Comparison of ENCODE assay signal across 14 cellular contexts in the genomic region with DNA sequence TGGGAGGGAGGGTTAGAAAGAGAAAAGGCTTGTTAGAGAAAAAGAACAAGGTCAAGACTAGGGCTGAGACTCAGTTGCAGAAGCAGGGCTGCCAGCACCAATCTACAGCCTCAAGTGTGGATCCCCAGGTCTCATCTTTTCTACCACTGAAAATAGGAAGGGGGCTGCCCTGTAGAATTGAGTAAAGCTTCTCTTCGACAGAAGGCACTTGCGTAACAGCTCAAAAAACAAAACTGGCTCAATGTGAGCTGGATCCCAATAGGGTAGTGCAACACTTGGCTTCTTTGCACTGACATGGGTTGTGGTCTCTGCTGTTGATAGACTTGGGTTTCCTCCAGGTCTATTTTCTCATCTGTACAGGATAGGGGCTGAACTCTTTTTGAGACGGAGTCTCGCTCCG. TPM values are rescaled to one million over a fixed set of nuclear protein-coding genes. Genes with fewer than 3 reads are reported as not detected.
DNase-seq lines count a peak whose midpoint lies in the region; ATAC-seq and TF ChIP-seq lines count a peak whose summit lies in the region.
"Had no signal": no experiment of that assay in that cellular context is flagged by ENCODE, and none has a peak within 500 bp of the region (broad histone marks: within the 10 kb centered on the region; RNA-seq: fewer than 3 reads in every experiment).

No MANE protein-coding gene starts in this region.

- no peaks in the 10 kb centered on the region for H3K9me2 ChIP-seq in GM23338 (ENCODE audit: insufficient read depth)

- peak overlapping the region; percentile 11 for H3K4me3 Mint-ChIP-seq in activated CD4-positive, alpha-beta T cell treated with anti-CD3 and anti-CD28 coated beads for 36 hours
- peak overlapping the region; percentile 17; the same call in 1 of the 3 replicates for H3K4me3 Mint-ChIP-seq in GM23338
- no peak overlapping the region for H3K4me3 Mint-ChIP-seq in activated CD8-positive, alpha-beta T cell treated with anti-CD3 and anti-CD28 coated beads, Interleukin-2, amount 10 ng/mL, durations not matched to agents 7 days and 5 days
- peak overlapping the region; percentile 2 to 98 (median 63) for H3K4me3 Mint-ChIP-seq in naive thymus-derived CD8-positive, alpha-beta T cell

- no peak overlapping the region for H3K27ac Mint-ChIP-seq in activated CD4-positive, alpha-beta T cell treated with anti-CD3 and anti-CD28 coated beads for 36 hours
- H3K27ac Mint-ChIP-seq in GM23338, result no peak overlapping the region
- peak overlapping the region; percentile 4 for H3K27ac Mint-ChIP-seq in activated CD8-positive, alpha-beta T cell treated with anti-CD3 and anti-CD28 coated beads, Interleukin-2, amount 10 ng/mL, durations not matched to agents 7 days and 5 days
- H3K27ac Mint-ChIP-seq in naive thymus-derived CD8-positive, alpha-beta T cell, result peak overlapping the region in 9 of 10 donors; percentile 24 to 100 (median 86)

- CTCF ChIA-PET in activated CD4-positive, alpha-beta T cell treated with anti-CD3 and anti-CD28 coated beads for 36 hours (lab: Charles Lee), result interaction anchor here (1.0 kb wide), 1 partner anchor 45 kb away, joined by 4 read pairs; no protein-coding TSS in a partner anchor
- CTCF ChIA-PET in activated CD8-positive, alpha-beta T cell treated with anti-CD3 and anti-CD28 coated beads, Interleukin-2, amount 10 ng/mL, durations not matched to agents 7 days and 5 days (lab: Charles Lee), result interaction anchor here (1.1 to 4.2 kb wide), 3 partner anchors 11 to 45 kb away, joined by 3 to 36 read pairs (median 13); partner anchors contain the start of genes EIF2B4 and SNX17

- H3K27me3 Mint-ChIP-seq in activated CD4-positive, alpha-beta T cell treated with anti-CD3 and anti-CD28 coated beads for 36 hours, result no peaks in the 10 kb centered on the region
- H3K27me3 Mint-ChIP-seq in GM23338 (ENCODE audit: insufficient read depth, low read depth, poor library complexity), result peaks cover 8% of the 10 kb centered on the region
- H3K27me3 Mint-ChIP-seq in activated CD8-positive, alpha-beta T cell treated with anti-CD3 and anti-CD28 coated beads, Interleukin-2, amount 10 ng/mL, durations not matched to agents 7 days and 5 days (ENCODE audit: low read depth), result no peaks in the 10 kb centered on the region
- H3K27me3 Mint-ChIP-seq in naive thymus-derived CD8-positive, alpha-beta T cell, result no peaks in the 10 kb centered on the region

- no peaks in the 10 kb centered on the region for H3K27me3 ChIP-seq in GM23338 (ENCODE audit: insufficient read depth)
- no peaks in the 10 kb centered on the region for H3K27me3 ChIP-seq in uterus
- no peaks in the 10 kb centered on the region for H3K27me3 ChIP-seq in thyroid gland
- H3K27me3 ChIP-seq: body of pancreas, pancreas had no signal

- H3K36me3 ChIP-seq in GM23338 (ENCODE audit: insufficient read depth) (peaks cover 27% of the 10 kb centered on the region), uterus (no peaks in the 10 kb centered on the region), thyroid gland (peaks cover 24 to 30% of the 10 kb centered on the region in 2 donors)

- no peak overlapping the region for H2AFZ ChIP-seq in GM23338

- peaks cover 5% of the 10 kb centered on the region for H3K79me2 ChIP-seq in GM23338 (replicated peaks; ENCODE audit: insufficient read depth)

- no peak for DNase-seq in activated CD4-positive, alpha-beta T cell treated with anti-CD3 and anti-CD28 coated beads for 36 hours
- DNase-seq in activated CD4-positive, alpha-beta T cell treated with anti-CD3 and anti-CD28 coated beads, Interleukin-2, amount 50 U/mL, for 1 hour, result no peak
- DNase-seq in GM23338 (ENCODE audit: low spot score) (no peak), uterus (no peak), mucosa of gallbladder (ENCODE audit: low spot score) (no peak), thyroid gland (no peak)
- no peak for DNase-seq in activated CD8-positive, alpha-beta T cell treated with anti-CD3 and anti-CD28 coated beads, Interleukin-2, amount 10 ng/mL, durations not matched to agents 7 days and 5 days
- no peak for DNase-seq in naive thymus-derived CD8-positive, alpha-beta T cell
- DNase-seq: body of pancreas; NK-92 treated with Interleukin-12 subunit alpha and Interleukin-12 subunit beta, amount 100 ng/mL, for 24 hours; pancreas had no signal

- H3K4me3 ChIP-seq in GM23338 (no peak overlapping the region), uterus (no peak overlapping the region), thyroid gland (replicated peaks in 1 of 3) (no peak overlapping the region)
- H3K4me3 ChIP-seq: A549, body of pancreas, lung, pancreas had no signal

- peaks cover 14% of the 10 kb centered on the region for H3K4me1 ChIP-seq in GM23338 (ENCODE audit: insufficient read depth)
- H3K4me1 ChIP-seq in uterus, result peaks cover 0 to 7% of the 10 kb centered on the region in 2 donors
- H3K4me1 ChIP-seq in thyroid gland, result peaks cover 11 to 25% of the 10 kb centered on the region in 2 donors

- H3K9me3 ChIP-seq in uterus (no peaks in the 10 kb centered on the region), thyroid gland (no peaks in the 10 kb centered on the region)
- H3K9me3 ChIP-seq: A549, body of pancreas, pancreas had no signal

- no peak for ATAC-seq in activated CD4-positive, alpha-beta T cell treated with anti-CD3 and anti-CD28 coated beads for 36 hours
- no peak for ATAC-seq in GM23338
- ATAC-seq in activated CD8-positive, alpha-beta T cell treated with anti-CD3 and anti-CD28 coated beads, Interleukin-2, amount 10 ng/mL, durations not matched to agents 7 days and 5 days, result no peak
- no peak for ATAC-seq in naive thymus-derived CD8-positive, alpha-beta T cell
- ATAC-seq: A549, body of pancreas, pancreas had no signal

- no peaks in the 10 kb centered on the region for H4K20me1 ChIP-seq in GM23338 (replicated peaks; ENCODE audit: insufficient read depth)

- peaks cover 29% of the 10 kb centered on the region for H3K36me3 Mint-ChIP-seq in activated CD4-positive, alpha-beta T cell treated with anti-CD3 and anti-CD28 coated beads for 36 hours (ENCODE audit: low read depth)
- H3K36me3 Mint-ChIP-seq in GM23338 (ENCODE audit: low read depth), result peaks cover 41% of the 10 kb centered on the region
- H3K36me3 Mint-ChIP-seq in activated CD8-positive, alpha-beta T cell treated with anti-CD3 and anti-CD28 coated beads, Interleukin-2, amount 10 ng/mL, durations not matched to agents 7 days and 5 days (ENCODE audit: low read depth), result peaks cover 45% of the 10 kb centered on the region
- peaks cover 6 to 39% (median 19%) of the 10 kb centered on the region in 3 donors for H3K36me3 Mint-ChIP-seq in naive thymus-derived CD8-positive, alpha-beta T cell

- intact Hi-C loops in activated CD4-positive, alpha-beta T cell treated with anti-CD3 and anti-CD28 coated beads for 36 hours (cut with DNase I, micrococcal nuclease), result no loop called here
- intact Hi-C loops in uterus (cut with DNase I; ENCODE audit: low total_unique reads), result no loop called here
- intact Hi-C loops in thyroid gland (cut with DNase I), result loop anchor here (5.0 kb wide), 1 partner anchor 33 kb away; the partner anchor contains the start of gene GTF3C2

- WGBS in thyroid gland, 2 donors, result 86 to 89% methylated on average over 5 of the region's 5 CpGs

- no peak for TF ChIP-seq CTCF in GM23338 (conservative IDR thresholded peaks at IDR 0.05; ENCODE audit: low read depth in 2 of 2)
- TF ChIP-seq CTCF in uterus (IDR thresholded peaks at IDR 0.05), result no peak
- TF ChIP-seq CTCF in thyroid gland (IDR thresholded peaks at IDR 0.05), result no peak

- H3F3A ChIP-seq in GM23338 (replicated peaks; ENCODE audit: low read depth), result peaks cover 23% of the 10 kb centered on the region; the same call in 1 of the 2 replicates

- POLR2A ChIA-PET in activated CD4-positive, alpha-beta T cell treated with anti-CD3 and anti-CD28 coated beads for 36 hours (lab: Charles Lee), result interaction anchor here (1.2 kb wide), 1 partner anchor 27 kb away, joined by 3 read pairs; no protein-coding TSS in a partner anchor
- POLR2A ChIA-PET in activated CD8-positive, alpha-beta T cell treated with anti-CD3 and anti-CD28 coated beads, Interleukin-2, amount 10 ng/mL, durations not matched to agents 7 days and 5 days (lab: Charles Lee), result interaction anchor here (1.0 to 1.6 kb wide), 2 partner anchors 12 to 20 kb away, joined by 3 to 7 read pairs; no protein-coding TSS in a partner anchor
- POLR2A ChIA-PET in naive thymus-derived CD8-positive, alpha-beta T cell (lab: Charles Lee), result interaction anchor here (1.3 kb wide), 1 partner anchor 12 kb away, joined by 4 read pairs; no protein-coding TSS in a partner anchor

- H3K9me3 Mint-ChIP-seq in activated CD4-positive, alpha-beta T cell treated with anti-CD3 and anti-CD28 coated beads for 36 hours (ENCODE audit: low read depth), result no peaks in the 10 kb centered on the region
- no peaks in the 10 kb centered on the region for H3K9me3 Mint-ChIP-seq in GM23338
- H3K9me3 Mint-ChIP-seq in activated CD8-positive, alpha-beta T cell treated with anti-CD3 and anti-CD28 coated beads, Interleukin-2, amount 10 ng/mL, durations not matched to agents 7 days and 5 days (ENCODE audit: insufficient read depth), result no peaks in the 10 kb centered on the region
- no peaks in the 10 kb centered on the region for H3K9me3 Mint-ChIP-seq in naive thymus-derived CD8-positive, alpha-beta T cell

- H3K4me2 ChIP-seq in GM23338, result no peak overlapping the region

- TF ChIP-seq POLR2A in uterus (IDR thresholded peaks at IDR 0.05), result no peak
- no peak for TF ChIP-seq POLR2A in thyroid gland (IDR thresholded peaks at IDR 0.05)

- peaks cover 17% of the 10 kb centered on the region for H3K4me1 Mint-ChIP-seq in activated CD4-positive, alpha-beta T cell treated with anti-CD3 and anti-CD28 coated beads for 36 hours
- H3K4me1 Mint-ChIP-seq in GM23338, result peaks cover 10% of the 10 kb centered on the region
- peaks cover 22% of the 10 kb centered on the region for H3K4me1 Mint-ChIP-seq in activated CD8-positive, alpha-beta T cell treated with anti-CD3 and anti-CD28 coated beads, Interleukin-2, amount 10 ng/mL, durations not matched to agents 7 days and 5 days (ENCODE audit: low read depth)
- H3K4me1 Mint-ChIP-seq in naive thymus-derived CD8-positive, alpha-beta T cell, result peaks cover 12 to 32% (median 31%) of the 10 kb centered on the region in 4 donors

- H3K27ac ChIP-seq in GM23338 (ENCODE audit: low read depth) (peak overlapping the region; percentile 64; the same call in 1 of the 2 replicates), uterus (no peak overlapping the region), thyroid gland (no peak overlapping the region)

RNA-seq across cellular contexts. Expression of gene MPV17, which starts 1.8 kb away (rescaled TPM):
- total RNA-seq in activated CD4-positive, alpha-beta T cell treated with anti-CD3 and anti-CD28 coated beads for 36 hours, result 100 to 1,000 TPM in 1 of 2 experiments, 10 to 100 TPM in 1; 93.4 to 103 TPM
- 52.5 and 68.9 TPM in 2 replicates for total RNA-seq in GM23338 (2014; rRNA removed; shearing (Covaris generic))
- polyA plus RNA-seq in GM23338 (2016; fragmentation: Nextera tagmentation; extraction: Ambion mirVana), result 93.1 and 94.2 TPM in 2 replicates
- total RNA-seq in activated CD8-positive, alpha-beta T cell treated with anti-CD3 and anti-CD28 coated beads, Interleukin-2, amount 10 ng/mL, durations not matched to agents 7 days and 5 days, result 10 to 100 TPM; 78.0 to 80.5 TPM
- 100 to 1,000 TPM; 109 to 111 TPM for total RNA-seq in naive thymus-derived CD8-positive, alpha-beta T cell
- 100 to 1,000 TPM; 110 to 135 (median 124) TPM for polyA plus RNA-seq in naive thymus-derived CD8-positive, alpha-beta T cell
- total RNA-seq in uterus (10 to 100 TPM; 41.8 to 60.0 (median 50.6) TPM), mucosa of gallbladder (62.6 TPM), thyroid gland (100 to 1,000 TPM in 3 of 4 donors, 10 to 100 TPM in 1; 92.9 to 151 (median 116) TPM)

RNA-seq across cellular contexts. Expression of gene UCN, which starts 16.5 kb away (rescaled TPM):
- total RNA-seq in activated CD4-positive, alpha-beta T cell treated with anti-CD3 and anti-CD28 coated beads for 36 hours, result 1 to 10 TPM; 1.4 to 1.5 TPM
- 0.59 TPM in 1 of 2 replicates, not detected in the other for total RNA-seq in GM23338 (2014; rRNA removed; shearing (Covaris generic))
- polyA plus RNA-seq in GM23338 (2016; fragmentation: Nextera tagmentation; extraction: Ambion mirVana), result 0.30 and 0.99 TPM in 2 replicates
- total RNA-seq in activated CD8-positive, alpha-beta T cell treated with anti-CD3 and anti-CD28 coated beads, Interleukin-2, amount 10 ng/mL, durations not matched to agents 7 days and 5 days, result 1 to 10 TPM; 2.2 to 2.6 TPM
- 1 to 10 TPM; 5.9 to 6.9 TPM for total RNA-seq in naive thymus-derived CD8-positive, alpha-beta T cell
- 1 to 10 TPM in 2 of 3 donors, under 1 TPM in 1; 0.54 to 1.3 (median 1.2) TPM for polyA plus RNA-seq in naive thymus-derived CD8-positive, alpha-beta T cell
- total RNA-seq in uterus (1 to 10 TPM in 3 of 4 donors, not detected in 1; 2.3 to 8.5 (median 2.3) TPM), mucosa of gallbladder (3.1 TPM), thyroid gland (1 to 10 TPM; 1.1 to 2.5 (median 2.0) TPM)
- total RNA-seq: H4 had no signal

RNA-seq across cellular contexts. Expression of gene GTF3C2, which starts 31.8 kb away (rescaled TPM):
- 10 to 100 TPM; 60.3 to 70.2 TPM for total RNA-seq in activated CD4-positive, alpha-beta T cell treated with anti-CD3 and anti-CD28 coated beads for 36 hours
- 110 and 118 TPM in 2 replicates for total RNA-seq in GM23338 (2014; rRNA removed; shearing (Covaris generic))
- 69.1 and 81.7 TPM in 2 replicates for polyA plus RNA-seq in GM23338 (2016; fragmentation: Nextera tagmentation; extraction: Ambion mirVana)
- total RNA-seq in activated CD8-positive, alpha-beta T cell treated with anti-CD3 and anti-CD28 coated beads, Interleukin-2, amount 10 ng/mL, durations not matched to agents 7 days and 5 days, result 10 to 100 TPM; 60.9 to 62.6 TPM
- total RNA-seq in naive thymus-derived CD8-positive, alpha-beta T cell, result 100 to 1,000 TPM in 1 of 2 experiments, 10 to 100 TPM in 1; 96.5 to 105 TPM
- polyA plus RNA-seq in naive thymus-derived CD8-positive, alpha-beta T cell, result 10 to 100 TPM; 26.2 to 46.1 (median 31.3) TPM
- total RNA-seq in uterus (10 to 100 TPM; 21.3 to 70.6 (median 31.2) TPM), mucosa of gallbladder (49.5 TPM), thyroid gland (10 to 100 TPM; 44.7 to 86.6 (median 51.8) TPM)

RNA-seq across cellular contexts. Expression of gene TRIM54, which starts 42.5 kb away (rescaled TPM):
- total RNA-seq in activated CD4-positive, alpha-beta T cell treated with anti-CD3 and anti-CD28 coated beads for 36 hours, result under 1 TPM; 0.09 to 0.11 TPM
- total RNA-seq in GM23338 (2014; rRNA removed; shearing (Covaris generic)), result 3.3 and 4.5 TPM in 2 replicates
- polyA plus RNA-seq in GM23338 (2016; fragmentation: Nextera tagmentation; extraction: Ambion mirVana), result 1.6 and 3.4 TPM in 2 replicates
- total RNA-seq in activated CD8-positive, alpha-beta T cell treated with anti-CD3 and anti-CD28 coated beads, Interleukin-2, amount 10 ng/mL, durations not matched to agents 7 days and 5 days, result under 1 TPM; 0.26 to 0.31 TPM
- under 1 TPM in 1 of 2 experiments, not detected in 1; 0.19 TPM for total RNA-seq in naive thymus-derived CD8-positive, alpha-beta T cell
- polyA plus RNA-seq in naive thymus-derived CD8-positive, alpha-beta T cell, result not detected
- total RNA-seq in uterus (1 to 10 TPM in 1 of 4 donors, under 1 TPM in 3; 0.26 to 5.0 (median 0.58) TPM), mucosa of gallbladder (0.26 TPM), thyroid gland (1 to 10 TPM in 1 of 4 donors, under 1 TPM in 2, not detected in 1; 0.22 to 1.6 (median 0.54) TPM)

RNA-seq across cellular contexts. Expression of gene EIF2B4, which starts 45.4 kb away (rescaled TPM):
- 10 to 100 TPM; 31.0 to 39.2 TPM for total RNA-seq in activated CD4-positive, alpha-beta T cell treated with anti-CD3 and anti-CD28 coated beads for 36 hours
- 43.9 and 51.4 TPM in 2 replicates for total RNA-seq in GM23338 (2014; rRNA removed; shearing (Covaris generic))
- 64.0 and 64.4 TPM in 2 replicates for polyA plus RNA-seq in GM23338 (2016; fragmentation: Nextera tagmentation; extraction: Ambion mirVana)
- total RNA-seq in activated CD8-positive, alpha-beta T cell treated with anti-CD3 and anti-CD28 coated beads, Interleukin-2, amount 10 ng/mL, durations not matched to agents 7 days and 5 days, result 10 to 100 TPM; 34.5 to 37.0 TPM
- 10 to 100 TPM; 54.9 to 55.5 TPM for total RNA-seq in naive thymus-derived CD8-positive, alpha-beta T cell
- polyA plus RNA-seq in naive thymus-derived CD8-positive, alpha-beta T cell, result 10 to 100 TPM; 26.4 to 41.2 (median 30.0) TPM
- total RNA-seq in uterus (10 to 100 TPM in 3 of 4 donors, 1 to 10 TPM in 1; 7.9 to 51.7 (median 13.8) TPM), mucosa of gallbladder (32.3 TPM), thyroid gland (10 to 100 TPM; 34.7 to 44.0 (median 38.6) TPM)

Comparison
In these comparisons a context has a peak if more than half of its experiments do, and no peak if none do; other contexts are left out.
1. H3K27ac Mint-ChIP-seq: peak in activated CD8-positive, alpha-beta T cell treated with anti-CD3 and anti-CD28 coated beads, Interleukin-2, amount 10 ng/mL, durations not matched to agents 7 days and 5 days (single experiment) and naive thymus-derived CD8-positive, alpha-beta T cell (9 of 10); none in activated CD4-positive, alpha-beta T cell treated with anti-CD3 and anti-CD28 coated beads for 36 hours (single experiment) and GM23338 (single experiment).